Comparison of ENCODE assay signal across 8 cellular contexts in genomic region chr1:223844521-223844961, GRCh38. TPM values are rescaled to one million over a fixed set of nuclear protein-coding genes. Genes with fewer than 3 reads are reported as not detected.
DNase-seq lines count a peak whose midpoint lies in the region; ATAC-seq and TF ChIP-seq lines count a peak whose summit lies in the region.

No MANE protein-coding gene starts in this region.

- H2AFZ ChIP-seq in OCI-LY1 (ENCODE audit: low read length): no peak overlapping the region

- H3K79me2 ChIP-seq in OCI-LY1 (ENCODE audit: insufficient read depth, low read length): 0 out of 2 replicates have a peak, but pooled peaks cover 3% of the 10 kb centered on the region

- no peaks in the 10 kb centered on the region for H3K9me3 ChIP-seq in BLaER1
- no peaks in the 10 kb centered on the region for H3K9me3 ChIP-seq in OCI-LY1 (ENCODE audit: low read length)
- no peaks in the 10 kb centered on the region for H3K9me3 ChIP-seq in mononuclear cell (ENCODE audit: low read depth, low read length)
- H3K9me3 ChIP-seq in tibial nerve: no peaks in the 10 kb centered on the region

- H3K4me1 ChIP-seq in BLaER1 (peaks cover 48% of the 10 kb centered on the region), OCI-LY1 (ENCODE audit: insufficient read depth, low read length, severe bottlenecking) (peaks cover 22% of the 10 kb centered on the region), mononuclear cell (ENCODE audit: insufficient read depth, low read length) (peaks cover 31% of the 10 kb centered on the region), tibial nerve (peaks cover 5 to 60% (median 33%) of the 10 kb centered on the region in 4 donors)

- peak overlapping the region; percentile 99 for H3K27ac ChIP-seq in BLaER1
- no peak overlapping the region for H3K27ac ChIP-seq in OCI-LY1 (ENCODE audit: low read depth, low read length, poor library complexity, severe bottlenecking)
- H3K27ac ChIP-seq in tibial nerve: peak overlapping the region; percentile 98 to 100 (median 99)

- peaks cover 40% of the 10 kb centered on the region for H3K4me1 Mint-ChIP-seq in brain

- no peaks in the 10 kb centered on the region for H3K27me3 ChIP-seq in BLaER1
- peaks cover 4% of the 10 kb centered on the region; the same call in 1 of the 2 replicates for H3K27me3 ChIP-seq in OCI-LY1 (ENCODE audit: insufficient read depth, low read length)
- H3K27me3 ChIP-seq in mononuclear cell (ENCODE audit: insufficient read depth, low read length): no peaks in the 10 kb centered on the region
- H3K27me3 ChIP-seq in tibial nerve: no peaks in the 10 kb centered on the region

- ATAC-seq in GM21447 (IDR thresholded peaks at IDR 0.05; ENCODE audit: unreplicated experiment) (no peak), GM21786 (IDR thresholded peaks at IDR 0.05; ENCODE audit: unreplicated experiment) (no peak), HG03520 (IDR thresholded peaks at IDR 0.05; ENCODE audit: unreplicated experiment) (no peak)

- no peak for DNase-seq in tibial nerve (ENCODE audit: low spot score in 2 of 2)

- no peak for TF ChIP-seq POLR2A in tibial nerve (IDR thresholded peaks at IDR 0.05)

- peaks cover 7% of the 10 kb centered on the region for H3K36me3 Mint-ChIP-seq in brain

- peaks cover 8% of the 10 kb centered on the region for H3K27me3 Mint-ChIP-seq in brain

- H3K4me3 Mint-ChIP-seq in brain: peak overlapping the region; percentile 93 to 97 (median 95)

- H3K4me3 ChIP-seq in BLaER1 (peak overlapping the region; percentile 96), OCI-LY1 (ENCODE audit: low read depth, low read length, poor library complexity, severe bottlenecking) (peak overlapping the region; percentile 73), mononuclear cell (ENCODE audit: low read length) (peak overlapping the region; percentile 86), tibial nerve (peak overlapping the region; percentile 72 to 92 (median 83))

- TF ChIP-seq CTCF in OCI-LY1 (IDR thresholded peaks at IDR 0.05; ENCODE audit: low read length) (no peak), brain (conservative IDR thresholded peaks at IDR 0.05) (no peak), tibial nerve (IDR thresholded peaks at IDR 0.05) (no peak)

- TF ChIP-seq EP300 in tibial nerve (IDR thresholded peaks at IDR 0.05): no peak

- H3K27ac Mint-ChIP-seq in brain: peak overlapping the region; percentile 90 to 100 (median 98)

- 4 to 5% methylated on average over 9 of the region's 9 CpGs for WGBS in tibial nerve, 2 donors

- H3F3A ChIP-seq in OCI-LY1 (ENCODE audit: insufficient read depth, low read length): no peaks in the 10 kb centered on the region

- H3K4me2 ChIP-seq in BLaER1 (peak overlapping the region; percentile 82), OCI-LY1 (ENCODE audit: low read length) (peak overlapping the region; percentile 71)

- no peaks in the 10 kb centered on the region for H3K9me2 ChIP-seq in OCI-LY1 (ENCODE audit: low read depth, low read length)

- H3K36me3 ChIP-seq in BLaER1 (peaks cover 3% of the 10 kb centered on the region; the same call in 1 of the 2 replicates), OCI-LY1 (ENCODE audit: insufficient read depth, low read length) (no peaks in the 10 kb centered on the region; the same call in 1 of the 2 replicates), tibial nerve (no peaks in the 10 kb centered on the region)

- H3K9ac ChIP-seq in BLaER1 (peak overlapping the region; percentile 99), OCI-LY1 (ENCODE audit: low read length) (peak overlapping the region; percentile 71)

- peaks cover 0 to 4% (median 0%) of the 10 kb centered on the region in 5 experiments for H3K9me3 Mint-ChIP-seq in brain

- H4K20me1 ChIP-seq in BLaER1: peaks cover 53% of the 10 kb centered on the region
- 0 out of 2 replicates have a peak, but pooled peaks cover 3% of the 10 kb centered on the region for H4K20me1 ChIP-seq in OCI-LY1 (ENCODE audit: insufficient read depth, low read length)

RNA-seq across cellular contexts. Expression of gene TP53BP2, which starts 1.2 kb away (rescaled TPM):
- 50.6 TPM for polyA plus RNA-seq in brain (ENCODE audit: insufficient read depth, low read depth, low replicate concordance)
- total RNA-seq in mononuclear cell: 117 TPM
- 10 to 100 TPM; 33.9 to 73.2 (median 52.3) TPM for total RNA-seq in tibial nerve
